ENCODE assay signal across 15 cellular contexts in genomic region chr21:26941436-26941835, GRCh38. TPM values are rescaled to one million over a fixed set of nuclear protein-coding genes. Genes with fewer than 3 reads are reported as not detected.
"Had no signal": no experiment of that assay in that cellular context is flagged by ENCODE, and none has a peak within 500 bp of the region (broad histone marks: within the 10 kb centered on the region; RNA-seq: fewer than 3 reads in every experiment).

No MANE protein-coding gene starts in this region.

- H3K36me3 ChIP-seq: adrenal gland, esophagus squamous epithelium, heart right ventricle, neural progenitor cell, upper lobe of left lung had no signal

- H3K27ac Mint-ChIP-seq: activated B cell treated with CpG ODN at 0.5 μM for 24 hours; activated CD4-positive, alpha-beta T cell treated with anti-CD3 and anti-CD28 coated beads, Interleukin-2, amount 10 ng/mL, durations not matched to agents 24 days and 14 days; activated naive CD4-positive, alpha-beta T cell treated with anti-CD3 and anti-CD28 coated beads, Interleukin-2, amount 10 ng/mL, durations not matched to agents 7 days and 5 days; neural progenitor cell; stimulated activated effector memory CD8-positive, alpha-beta T cell treated with anti-CD3 and anti-CD28 coated beads, Interleukin-12 subunit alpha, Interleukin-12 subunit beta, amount 100 ng/mL, for 72 hours had no signal

- DNase-seq: activated B cell treated with CpG ODN at 0.5 μM for 24 hours; activated CD4-positive, alpha-beta T cell treated with anti-CD3 and anti-CD28 coated beads, Interleukin-2, amount 10 ng/mL, durations not matched to agents 24 days and 14 days; activated naive CD4-positive, alpha-beta T cell treated with anti-CD3 and anti-CD28 coated beads, Interleukin-2, amount 10 ng/mL, durations not matched to agents 7 days and 5 days; adrenal gland; body of pancreas; dorsolateral prefrontal cortex; esophagus squamous epithelium; heart right ventricle; kidney; small intestine; T-helper 2 cell; upper lobe of left lung had no signal

- H3K4me1 ChIP-seq: adrenal gland, parathyroid adenoma had no signal

- H3K27me3 ChIP-seq: adrenal gland, body of pancreas, dorsolateral prefrontal cortex, esophagus squamous epithelium, heart right ventricle, neural progenitor cell, upper lobe of left lung had no signal

- H3K9me3 ChIP-seq: body of pancreas, esophagus squamous epithelium, heart right ventricle, upper lobe of left lung had no signal

- H3K36me3 Mint-ChIP-seq: activated naive CD4-positive, alpha-beta T cell treated with anti-CD3 and anti-CD28 coated beads, Interleukin-2, amount 10 ng/mL, durations not matched to agents 7 days and 5 days; neural progenitor cell; stimulated activated effector memory CD8-positive, alpha-beta T cell treated with anti-CD3 and anti-CD28 coated beads, Interleukin-12 subunit alpha, Interleukin-12 subunit beta, amount 100 ng/mL, for 72 hours had no signal

- H3K27me3 Mint-ChIP-seq: activated B cell treated with CpG ODN at 0.5 μM for 24 hours; activated CD4-positive, alpha-beta T cell treated with anti-CD3 and anti-CD28 coated beads, Interleukin-2, amount 10 ng/mL, durations not matched to agents 24 days and 14 days; activated naive CD4-positive, alpha-beta T cell treated with anti-CD3 and anti-CD28 coated beads, Interleukin-2, amount 10 ng/mL, durations not matched to agents 7 days and 5 days had no signal

- H2AFZ ChIP-seq: neural progenitor cell, parathyroid adenoma had no signal

- H3K4me2 ChIP-seq: neural progenitor cell had no signal

- H3K79me2 ChIP-seq: parathyroid adenoma had no signal

- H3K9ac ChIP-seq: neural progenitor cell, parathyroid adenoma had no signal

- H3K27ac ChIP-seq: adrenal gland, body of pancreas, dorsolateral prefrontal cortex, esophagus squamous epithelium, heart right ventricle, neural progenitor cell, parathyroid adenoma, upper lobe of left lung had no signal

- H3K9me3 Mint-ChIP-seq: activated B cell treated with CpG ODN at 0.5 μM for 24 hours; activated CD4-positive, alpha-beta T cell treated with anti-CD3 and anti-CD28 coated beads, Interleukin-2, amount 10 ng/mL, durations not matched to agents 24 days and 14 days; activated naive CD4-positive, alpha-beta T cell treated with anti-CD3 and anti-CD28 coated beads, Interleukin-2, amount 10 ng/mL, durations not matched to agents 7 days and 5 days; neural progenitor cell had no signal

- H3K4me3 Mint-ChIP-seq: activated B cell treated with CpG ODN at 0.5 μM for 24 hours; activated CD4-positive, alpha-beta T cell treated with anti-CD3 and anti-CD28 coated beads, Interleukin-2, amount 10 ng/mL, durations not matched to agents 24 days and 14 days; activated naive CD4-positive, alpha-beta T cell treated with anti-CD3 and anti-CD28 coated beads, Interleukin-2, amount 10 ng/mL, durations not matched to agents 7 days and 5 days; neural progenitor cell; stimulated activated effector memory CD8-positive, alpha-beta T cell treated with anti-CD3 and anti-CD28 coated beads, Interleukin-12 subunit alpha, Interleukin-12 subunit beta, amount 100 ng/mL, for 72 hours had no signal

- H3K4me3 ChIP-seq: adrenal gland, body of pancreas, dorsolateral prefrontal cortex, esophagus squamous epithelium, heart right ventricle, neural progenitor cell, upper lobe of left lung had no signal

- H3K4me1 Mint-ChIP-seq: activated B cell treated with CpG ODN at 0.5 μM for 24 hours; activated CD4-positive, alpha-beta T cell treated with anti-CD3 and anti-CD28 coated beads, Interleukin-2, amount 10 ng/mL, durations not matched to agents 24 days and 14 days; activated naive CD4-positive, alpha-beta T cell treated with anti-CD3 and anti-CD28 coated beads, Interleukin-2, amount 10 ng/mL, durations not matched to agents 7 days and 5 days; stimulated activated effector memory CD8-positive, alpha-beta T cell treated with anti-CD3 and anti-CD28 coated beads, Interleukin-12 subunit alpha, Interleukin-12 subunit beta, amount 100 ng/mL, for 72 hours had no signal

RNA-seq across cellular contexts. Expression of gene ADAMTS5, which starts 25.5 kb away (rescaled TPM):
- total RNA-seq: activated B cell treated with CpG ODN at 0.5 μM for 24 hours; activated CD4-positive, alpha-beta T cell treated with anti-CD3 and anti-CD28 coated beads, Interleukin-2, amount 10 ng/mL, durations not matched to agents 24 days and 14 days had no signal
